In the genomic region with DNA sequence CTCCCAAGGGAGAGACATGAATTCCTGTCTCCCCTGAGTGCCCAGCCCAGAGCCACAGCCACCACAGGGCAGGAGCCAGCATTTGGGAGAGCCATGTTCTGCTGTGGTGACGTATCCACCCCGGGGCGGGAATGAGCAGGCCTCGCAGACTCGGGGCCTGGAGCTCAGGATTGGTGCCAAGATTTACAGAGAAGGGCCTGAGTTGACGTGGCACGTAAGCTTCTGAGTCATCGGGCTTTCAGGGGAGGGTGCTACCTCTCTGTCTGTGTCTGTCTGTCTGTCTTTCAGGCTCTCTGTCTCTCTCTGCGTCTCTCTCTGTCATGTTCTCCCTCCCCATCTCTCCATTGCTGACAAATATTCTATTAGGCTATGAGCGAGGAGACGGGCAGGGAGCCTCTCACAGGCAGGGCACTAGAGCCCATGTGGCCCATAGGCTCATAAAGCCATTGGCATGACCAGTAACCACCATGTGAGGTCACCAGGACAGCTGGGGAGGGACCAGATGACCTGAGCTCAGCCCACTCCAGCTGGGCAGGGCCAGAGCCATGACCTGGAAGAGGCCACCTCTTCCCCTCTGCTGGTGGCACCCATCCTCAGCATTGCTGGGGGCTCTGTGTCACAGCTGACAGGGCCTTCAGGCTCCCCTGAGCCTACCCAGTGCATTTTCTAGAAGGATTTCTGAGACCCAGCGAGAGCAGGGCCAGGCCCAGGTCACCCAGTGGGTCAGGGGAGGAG, we compare ENCODE assay signal across 8 cellular contexts.
DNase-seq lines count a peak whose midpoint lies in the region; ATAC-seq and TF ChIP-seq lines count a peak whose summit lies in the region.

No MANE protein-coding gene starts in this region.

- H3K27me3 ChIP-seq in thoracic aorta (replicated peaks; ENCODE audit: insufficient read depth): no peaks in the 10 kb centered on the region

- H3K4me3 ChIP-seq in thoracic aorta: no peak overlapping the region

- CTCF ChIA-PET in HEK293T (lab: Yijun Ruan, JAX): interaction anchor here (0.9 kb wide), 1 partner anchor 14 kb away, joined by 3 read pairs; no protein-coding TSS in a partner anchor

- TF ChIP-seq CTCF in thoracic aorta (IDR thresholded peaks at IDR 0.05): no peak

- DNase-seq in HK-2 (ENCODE audit: unreplicated experiment) (peak; percentile 87), amniotic stem cell (lab: John Stamatoyannopoulos, UW) (peak; percentile 98), hepatic stellate cell (ENCODE audit: low spot score) (peak; percentile 98), thoracic aorta (ENCODE audit: low spot score) (peak; percentile 64), HEK293T (ENCODE audit: extremely low spot score) (no peak)
- no peak for DNase-seq in activated effector memory CD4-positive, alpha-beta T cell treated with anti-CD3 and anti-CD28 coated beads, Interleukin-2, amount 50 U/mL, for 16 hours
- no peak for DNase-seq in activated naive CD4-positive, alpha-beta T cell treated with anti-CD3 and anti-CD28 coated beads, Interleukin-2, amount 50 U/mL, for 72 hours (ENCODE audit: low spot score in 2 of 2)

- no peaks in the 10 kb centered on the region for H3K36me3 Mint-ChIP-seq in activated naive CD4-positive, alpha-beta T cell treated with anti-CD3 and anti-CD28 coated beads, Interleukin-2, amount 50 U/mL, for 72 hours

- H3K27ac ChIP-seq in thoracic aorta: peak overlapping the region; percentile 60 to 77

- H3K9me3 Mint-ChIP-seq in activated naive CD4-positive, alpha-beta T cell treated with anti-CD3 and anti-CD28 coated beads, Interleukin-2, amount 50 U/mL, for 72 hours: no peaks in the 10 kb centered on the region

- POLR2A ChIA-PET in HEK293T (lab: Yijun Ruan, JAX): no interaction called here

- no peak overlapping the region for H3K27ac Mint-ChIP-seq in activated naive CD4-positive, alpha-beta T cell treated with anti-CD3 and anti-CD28 coated beads, Interleukin-2, amount 50 U/mL, for 72 hours

- ATAC-seq in thoracic aorta (ENCODE audit: insufficient number of reproducible peaks, low FRiP score, low read depth): peak; percentile 87
- ATAC-seq in GM18511 (IDR thresholded peaks at IDR 0.05; ENCODE audit: unreplicated experiment): no peak
- no peak for ATAC-seq in activated naive CD4-positive, alpha-beta T cell treated with anti-CD3 and anti-CD28 coated beads, Interleukin-2, amount 50 U/mL, for 72 hours

- no peaks in the 10 kb centered on the region for H3K36me3 ChIP-seq in thoracic aorta

- peaks cover 25 to 39% of the 10 kb centered on the region in 2 donors for H3K4me1 ChIP-seq in thoracic aorta (ENCODE audit: control insufficient read depth in 1 of 2, low read depth in 2 of 2)

- no peaks in the 10 kb centered on the region for H3K9me3 ChIP-seq in thoracic aorta

TF ChIP-seq in HEK293T, 16 proteins besides CTCF, POLR2A, EP300 and RAD21:
- no peak for TF ChIP-seq BHLHE40 (IDR thresholded peaks at IDR 0.05; ENCODE audit: borderline replicate concordance)
- TF ChIP-seq FOXK2 (IDR thresholded peaks at IDR 0.05): no peak
- no peak for TF ChIP-seq ARNT (IDR thresholded peaks at IDR 0.05)
- no peak for TF ChIP-seq ELF4 (IDR thresholded peaks at IDR 0.05)
- TF ChIP-seq SUZ12 (IDR thresholded peaks at IDR 0.05): no peak
- TF ChIP-seq SP1 (IDR thresholded peaks at IDR 0.05): no peak
- no peak for TF ChIP-seq NFRKB (IDR thresholded peaks at IDR 0.05)
- TF ChIP-seq TARDBP (IDR thresholded peaks at IDR 0.05): no peak
- no peak for TF ChIP-seq PKNOX1 (IDR thresholded peaks at IDR 0.05)

Comparison
In these comparisons a context has a peak if more than half of its experiments do, and no peak if none do; other contexts are left out.
1. DNase-seq: peak in HK-2 (single experiment), amniotic stem cell (single experiment), hepatic stellate cell (single experiment) and thoracic aorta (single experiment); none in activated effector memory CD4-positive, alpha-beta T cell treated with anti-CD3 and anti-CD28 coated beads, Interleukin-2, amount 50 U/mL, for 16 hours (single experiment), activated naive CD4-positive, alpha-beta T cell treated with anti-CD3 and anti-CD28 coated beads, Interleukin-2, amount 50 U/mL, for 72 hours (0 of 2) and HEK293T (single experiment).